8 cellular contexts compared by ENCODE assay signal in the genomic region with DNA sequence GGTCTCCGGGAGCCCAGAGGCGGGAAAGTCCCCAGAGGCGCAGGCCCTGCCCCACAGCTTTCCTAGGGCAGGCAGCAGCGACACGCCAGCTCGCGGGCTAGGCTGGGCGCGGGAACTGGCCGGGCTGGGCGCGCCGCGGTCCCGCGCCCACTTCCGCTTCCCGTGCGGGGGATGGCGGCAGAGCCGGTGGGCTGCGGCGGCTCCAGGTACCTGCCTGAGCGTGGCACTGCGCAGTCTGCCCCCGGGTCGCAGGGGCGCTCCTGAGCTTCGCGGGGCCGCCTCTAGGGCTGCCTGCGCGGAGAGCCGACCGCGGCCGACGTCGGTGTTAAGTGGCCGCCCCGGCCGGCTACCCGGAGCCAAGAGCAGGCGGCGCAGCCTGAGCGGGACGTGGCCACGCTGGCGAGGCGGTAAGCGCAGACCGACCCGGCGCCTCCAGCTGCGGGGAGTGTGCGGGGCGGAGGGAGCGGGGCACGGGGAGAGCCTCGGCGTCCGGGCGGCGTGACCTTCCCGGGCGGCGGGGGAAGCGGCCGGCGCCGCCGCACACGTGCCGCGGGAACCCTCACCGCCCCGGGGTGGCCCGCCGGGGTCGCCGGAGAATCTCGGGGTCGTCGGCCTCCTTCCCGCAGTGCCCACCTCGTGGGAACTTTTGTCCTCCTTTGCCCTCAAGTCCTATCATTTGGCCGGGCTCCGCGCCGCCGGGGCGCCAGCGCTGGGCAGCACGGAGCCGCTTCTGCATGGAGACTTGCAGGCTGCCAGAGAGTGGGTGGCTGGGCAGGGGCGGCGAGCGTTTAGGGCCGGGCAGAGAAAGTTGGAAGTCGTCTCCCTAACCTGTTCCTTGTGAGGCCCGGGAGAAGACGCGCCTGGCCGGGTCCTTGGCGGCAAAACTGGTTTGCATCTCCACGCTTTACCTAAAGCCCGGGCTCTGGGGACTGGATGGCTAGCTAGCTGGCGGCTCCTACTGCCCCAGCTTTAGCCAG. TPM values are rescaled to one million over a fixed set of nuclear protein-coding genes. Genes with fewer than 3 reads are reported as not detected.
A peak's percentile ranks its signal among the peaks of the same experiment; 100 is the strongest.
DNase-seq lines count a peak whose midpoint lies in the region; ATAC-seq, FAIRE-seq and TF ChIP-seq lines count a peak whose summit lies in the region.

No MANE protein-coding gene starts in this region.

- ATAC-seq in GM19351 (IDR thresholded peaks at IDR 0.05; ENCODE audit: unreplicated experiment) (peak; percentile 88), HG03378 (IDR thresholded peaks at IDR 0.05; ENCODE audit: unreplicated experiment) (peak; percentile 65)

- H3K4me1 ChIP-seq in Peyer's patch (peaks cover 0 to 12% (median 0%) of the 10 kb centered on the region in 4 donors), astrocyte (ENCODE audit: insufficient read depth, low read length) (peaks cover 4% of the 10 kb centered on the region)

- no peaks in the 10 kb centered on the region for H3K4me1 Mint-ChIP-seq in astrocyte (ENCODE audit: low read depth, unreplicated experiment)

- no peak for TF ChIP-seq POLR2A in Peyer's patch (IDR thresholded peaks at IDR 0.05)

- H3K4me3 Mint-ChIP-seq in astrocyte (ENCODE audit: unreplicated experiment) = peak overlapping the region; percentile 70

- H3K36me3 ChIP-seq in Peyer's patch (no peaks in the 10 kb centered on the region), astrocyte (ENCODE audit: insufficient read depth, low read length) (no peaks in the 10 kb centered on the region)

- peak overlapping the region; percentile 92 for H3K4me2 ChIP-seq in astrocyte (ENCODE audit: low read length)

- peak overlapping the region; percentile 84 for H2AFZ ChIP-seq in astrocyte (ENCODE audit: low read depth, low read length)

- peaks cover 1% of the 10 kb centered on the region for H3K9me3 Mint-ChIP-seq in astrocyte (ENCODE audit: unreplicated experiment)

- H3K27ac ChIP-seq in Peyer's patch = no peak overlapping the region
- no peak overlapping the region for H3K27ac ChIP-seq in astrocyte (ENCODE audit: low read depth, low read length)

- peaks cover 5% of the 10 kb centered on the region for H3K79me2 ChIP-seq in astrocyte (ENCODE audit: insufficient read depth, low read length)

- peak overlapping the region; percentile 70 for H3K9ac ChIP-seq in astrocyte (ENCODE audit: low read length)

- FAIRE-seq in astrocyte (lab: Jason Lieb, UNC) = no peak
- FAIRE-seq in HTR-8/SVneo (lab: Jason Lieb, UNC) = no peak

- H3K27ac Mint-ChIP-seq in astrocyte (ENCODE audit: unreplicated experiment) = no peak overlapping the region

- H3K27me3 Mint-ChIP-seq in astrocyte (ENCODE audit: low read depth, unreplicated experiment) = peaks cover 36% of the 10 kb centered on the region

- H4K20me1 ChIP-seq in astrocyte (ENCODE audit: insufficient read depth, low read length) = peaks cover 4% of the 10 kb centered on the region

- H3K36me3 Mint-ChIP-seq in astrocyte (ENCODE audit: low read depth, unreplicated experiment) = no peaks in the 10 kb centered on the region

- DNase-seq in EH (ENCODE audit: low read depth) = peak; percentile 47
- peak in 2 of 3 donors; percentile 48 to 61 for DNase-seq in Peyer's patch
- DNase-seq in astrocyte (ENCODE audit: low read depth) = peak; percentile 31
- peak; percentile 82 for DNase-seq in iPS-NIHi11 (ENCODE audit: low spot score)
- DNase-seq in stimulated activated CD4-positive, alpha-beta T cell treated with anti-CD3 and anti-CD28 coated beads, Interleukin-2, amount 100 ng/mL, for 48 hours = peak; percentile 21 to 34
- DNase-seq in HTR-8/SVneo (ENCODE audit: insufficient read length, low spot score) = no peak

- H3K9me3 ChIP-seq in Peyer's patch = no peaks in the 10 kb centered on the region
- H3K9me3 ChIP-seq in astrocyte (ENCODE audit: insufficient read depth, low read depth, low read length) = no peaks in the 10 kb centered on the region

- H3K4me3 ChIP-seq in Peyer's patch (peak overlapping the region; percentile 41 to 72 (median 58)), astrocyte (ENCODE audit: insufficient read depth, low read depth, low read length) (peak overlapping the region; percentile 61)

- H3K27me3 ChIP-seq in Peyer's patch = no peaks in the 10 kb centered on the region
- peaks cover 2% of the 10 kb centered on the region for H3K27me3 ChIP-seq in astrocyte (ENCODE audit: insufficient read depth, low read length)

- TF ChIP-seq CTCF in Peyer's patch (IDR thresholded peaks at IDR 0.05) (peak in 3 of 6 experiments; percentile 9 to 28 (median 18)), astrocyte (IDR thresholded peaks at IDR 0.05; ENCODE audit: insufficient read depth, low read depth, low read length) (no peak)

RNA-seq across cellular contexts. Expression of gene MPHOSPH8, which starts 31.4 kb away (rescaled TPM):
- total RNA-seq in Peyer's patch (100 to 1,000 TPM in 1 of 4 donors, 10 to 100 TPM in 3; 33.1 to 117 (median 45.6) TPM), astrocyte (18.0 and 22.9 TPM in 2 replicates)

RNA-seq across cellular contexts. Expression of gene TPTE2, which starts 40.7 kb away (rescaled TPM):
- total RNA-seq in Peyer's patch = not detected
- not detected in 2 replicates for total RNA-seq in astrocyte
